ENCODE assay signal across 11 cellular contexts in the genomic region with DNA sequence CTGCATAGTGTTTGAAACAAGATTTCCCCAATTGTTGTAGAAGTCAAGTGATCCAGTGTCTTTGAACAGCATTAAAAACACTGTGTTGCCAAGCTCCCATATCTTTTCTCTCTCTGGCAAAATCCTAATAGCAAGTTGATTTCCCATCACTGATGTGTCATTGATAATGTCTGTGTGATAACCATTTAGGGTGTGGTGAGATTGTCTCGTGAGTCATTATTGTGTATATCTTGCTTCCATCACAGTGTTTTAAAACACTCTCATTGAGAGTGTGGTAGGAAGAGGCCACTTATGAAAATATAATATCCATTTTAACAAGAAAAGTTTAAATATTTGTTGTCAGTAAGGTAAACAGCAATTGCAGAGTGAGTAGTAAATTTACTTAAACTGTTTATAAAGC.
DNase-seq lines count a peak whose midpoint lies in the region; ATAC-seq, FAIRE-seq and TF ChIP-seq lines count a peak whose summit lies in the region.
"Had no signal": no experiment of that assay in that cellular context is flagged by ENCODE, and none has a peak within 500 bp of the region (broad histone marks: within the 10 kb centered on the region; RNA-seq: fewer than 3 reads in every experiment).

No MANE protein-coding gene starts in this region.

- no peaks in the 10 kb centered on the region for H4K20me1 ChIP-seq in astrocyte (ENCODE audit: insufficient read depth, low read length)

- H3K4me2 ChIP-seq in astrocyte (ENCODE audit: low read length): no peak overlapping the region

- peaks cover 7% of the 10 kb centered on the region for H3K36me3 ChIP-seq in CD4-positive, CD25-positive, alpha-beta regulatory T cell (ENCODE audit: control insufficient read depth, insufficient read depth, low read length)
- peaks cover 1% of the 10 kb centered on the region for H3K36me3 ChIP-seq in astrocyte (ENCODE audit: insufficient read depth, low read length)

- peaks cover 13 to 29% (median 15%) of the 10 kb centered on the region in 4 donors for H3K4me1 Mint-ChIP-seq in CD4-positive, CD25-positive, alpha-beta regulatory T cell
- H3K4me1 Mint-ChIP-seq in astrocyte (ENCODE audit: low read depth, unreplicated experiment) (no peaks in the 10 kb centered on the region), immature natural killer cell (peaks cover 20 to 22% of the 10 kb centered on the region in 2 donors)
- H3K4me1 Mint-ChIP-seq: endodermal cell had no signal

- H2AFZ ChIP-seq in astrocyte (ENCODE audit: low read depth, low read length): no peak overlapping the region

- H3K27me3 Mint-ChIP-seq in CD4-positive, CD25-positive, alpha-beta regulatory T cell: no peaks in the 10 kb centered on the region
- H3K27me3 Mint-ChIP-seq in astrocyte (ENCODE audit: low read depth, unreplicated experiment) (no peaks in the 10 kb centered on the region), immature natural killer cell (ENCODE audit: low read depth in 3 of 3) (no peaks in the 10 kb centered on the region)

- peaks cover 8% of the 10 kb centered on the region for H3K4me1 ChIP-seq in CD4-positive, CD25-positive, alpha-beta regulatory T cell (ENCODE audit: control insufficient read depth, insufficient read depth, low read length, poor library complexity, severe bottlenecking)
- no peaks in the 10 kb centered on the region for H3K4me1 ChIP-seq in astrocyte (ENCODE audit: insufficient read depth, low read length)

- peaks cover 0 to 4% (median 0%) of the 10 kb centered on the region in 7 donors for H3K9me3 Mint-ChIP-seq in CD4-positive, CD25-positive, alpha-beta regulatory T cell
- H3K9me3 Mint-ChIP-seq in astrocyte (ENCODE audit: unreplicated experiment): no peaks in the 10 kb centered on the region
- no peaks in the 10 kb centered on the region for H3K9me3 Mint-ChIP-seq in immature natural killer cell
- H3K9me3 Mint-ChIP-seq: activated naive CD4-positive, alpha-beta T cell treated with anti-CD3 and anti-CD28 coated beads for 36 hours had no signal

- no peak overlapping the region for H3K27ac ChIP-seq in CD4-positive, CD25-positive, alpha-beta regulatory T cell (ENCODE audit: insufficient read depth, low read length, poor library complexity, severe bottlenecking)
- H3K27ac ChIP-seq in astrocyte (ENCODE audit: low read depth, low read length): no peak overlapping the region

- H3K79me2 ChIP-seq in astrocyte (ENCODE audit: insufficient read depth, low read length): no peaks in the 10 kb centered on the region

- H3K9ac ChIP-seq in astrocyte (ENCODE audit: low read length): no peak overlapping the region

- TF ChIP-seq CTCF in astrocyte (IDR thresholded peaks at IDR 0.05; ENCODE audit: insufficient read depth, low read depth, low read length) (no peak), GM20000 (IDR thresholded peaks at IDR 0.05; ENCODE audit: extremely low read depth, missing control alignments) (no peak)

- H3K9me3 ChIP-seq in CD4-positive, CD25-positive, alpha-beta regulatory T cell (ENCODE audit: control insufficient read depth in 2 of 2, low read length in 2 of 2): no peaks in the 10 kb centered on the region
- no peaks in the 10 kb centered on the region for H3K9me3 ChIP-seq in astrocyte (ENCODE audit: insufficient read depth, low read depth, low read length)

- peak; percentile 37 to 43 for ATAC-seq in CD4-positive, CD25-positive, alpha-beta regulatory T cell (ENCODE audit: low read depth in 2 of 2)
- ATAC-seq in HG03378 (IDR thresholded peaks at IDR 0.05; ENCODE audit: unreplicated experiment) (peak; percentile 35), GM21515 (IDR thresholded peaks at IDR 0.05; ENCODE audit: unreplicated experiment) (no peak)

- no peak overlapping the region for H3K4me3 ChIP-seq in CD4-positive, CD25-positive, alpha-beta regulatory T cell (ENCODE audit: low read depth, low read length)
- H3K4me3 ChIP-seq in astrocyte (ENCODE audit: insufficient read depth, low read depth, low read length): no peak overlapping the region

- FAIRE-seq in astrocyte (lab: Jason Lieb, UNC): peak; percentile 34

- DNase-seq in CD4-positive, CD25-positive, alpha-beta regulatory T cell: no peak
- DNase-seq in astrocyte (ENCODE audit: low read depth): peak; percentile 67
- peak in 1 of 3 donors; percentile 14 for DNase-seq in immature natural killer cell
- DNase-seq in germinal center (ENCODE audit: low spot score): no peak
- DNase-seq in UCSD-AML1 (lab: John Stamatoyannopoulos, UW; ENCODE audit: unreplicated experiment): no peak
- DNase-seq in GM20000 (ENCODE audit: low spot score): no peak
- DNase-seq: activated naive CD4-positive, alpha-beta T cell treated with anti-CD3 and anti-CD28 coated beads for 36 hours; endodermal cell; NCI-H1105 treated with DMSO at 0.1 percent for 48 hours had no signal

- no peaks in the 10 kb centered on the region for H3K27me3 ChIP-seq in CD4-positive, CD25-positive, alpha-beta regulatory T cell (ENCODE audit: control insufficient read depth, insufficient read depth, low read length)
- H3K27me3 ChIP-seq in astrocyte (ENCODE audit: insufficient read depth, low read length): no peaks in the 10 kb centered on the region

- peak overlapping the region in 2 of 3 donors; percentile 0 to 57 for H3K27ac Mint-ChIP-seq in CD4-positive, CD25-positive, alpha-beta regulatory T cell
- H3K27ac Mint-ChIP-seq in astrocyte (ENCODE audit: unreplicated experiment) (peak overlapping the region; percentile 16), immature natural killer cell (peak overlapping the region; percentile 61 to 87 (median 76))
- H3K27ac Mint-ChIP-seq: activated naive CD4-positive, alpha-beta T cell treated with anti-CD3 and anti-CD28 coated beads for 36 hours; endodermal cell had no signal

- H3K4me3 Mint-ChIP-seq in CD4-positive, CD25-positive, alpha-beta regulatory T cell: no peak overlapping the region
- H3K4me3 Mint-ChIP-seq in astrocyte (ENCODE audit: unreplicated experiment) (no peak overlapping the region), immature natural killer cell (peak overlapping the region in 1 of 5 donors; percentile 27)
- H3K4me3 Mint-ChIP-seq: activated naive CD4-positive, alpha-beta T cell treated with anti-CD3 and anti-CD28 coated beads for 36 hours; endodermal cell had no signal

- H3K36me3 Mint-ChIP-seq in CD4-positive, CD25-positive, alpha-beta regulatory T cell: peaks cover 23% of the 10 kb centered on the region
- H3K36me3 Mint-ChIP-seq in astrocyte (ENCODE audit: low read depth, unreplicated experiment) (peaks cover 7% of the 10 kb centered on the region), immature natural killer cell (peaks cover 13 to 21% (median 15%) of the 10 kb centered on the region in 3 donors)

Comparison
In these comparisons a context has a peak if more than half of its experiments do, and no peak if none do; other contexts are left out.
1. H3K27ac Mint-ChIP-seq: peak in every context shown above with its lines; median percentile 76 in immature natural killer cell; 28 in CD4-positive, CD25-positive, alpha-beta regulatory T cell; 16 in astrocyte.